ENCODE assay signal across 1 cellular context in genomic region chr3:12632523-12632922, GRCh38.
TF ChIP-seq lines count a peak whose summit lies in the region.

No MANE protein-coding gene starts in this region.

TF ChIP-seq in GM12878, 131 proteins besides CTCF, POLR2A, EP300 and RAD21 (continued from another document):
- TF ChIP-seq BRCA1 (IDR thresholded peaks at IDR 0.05; ENCODE audit: low read depth, low read length): no peak
- TF ChIP-seq, protein P1, sequence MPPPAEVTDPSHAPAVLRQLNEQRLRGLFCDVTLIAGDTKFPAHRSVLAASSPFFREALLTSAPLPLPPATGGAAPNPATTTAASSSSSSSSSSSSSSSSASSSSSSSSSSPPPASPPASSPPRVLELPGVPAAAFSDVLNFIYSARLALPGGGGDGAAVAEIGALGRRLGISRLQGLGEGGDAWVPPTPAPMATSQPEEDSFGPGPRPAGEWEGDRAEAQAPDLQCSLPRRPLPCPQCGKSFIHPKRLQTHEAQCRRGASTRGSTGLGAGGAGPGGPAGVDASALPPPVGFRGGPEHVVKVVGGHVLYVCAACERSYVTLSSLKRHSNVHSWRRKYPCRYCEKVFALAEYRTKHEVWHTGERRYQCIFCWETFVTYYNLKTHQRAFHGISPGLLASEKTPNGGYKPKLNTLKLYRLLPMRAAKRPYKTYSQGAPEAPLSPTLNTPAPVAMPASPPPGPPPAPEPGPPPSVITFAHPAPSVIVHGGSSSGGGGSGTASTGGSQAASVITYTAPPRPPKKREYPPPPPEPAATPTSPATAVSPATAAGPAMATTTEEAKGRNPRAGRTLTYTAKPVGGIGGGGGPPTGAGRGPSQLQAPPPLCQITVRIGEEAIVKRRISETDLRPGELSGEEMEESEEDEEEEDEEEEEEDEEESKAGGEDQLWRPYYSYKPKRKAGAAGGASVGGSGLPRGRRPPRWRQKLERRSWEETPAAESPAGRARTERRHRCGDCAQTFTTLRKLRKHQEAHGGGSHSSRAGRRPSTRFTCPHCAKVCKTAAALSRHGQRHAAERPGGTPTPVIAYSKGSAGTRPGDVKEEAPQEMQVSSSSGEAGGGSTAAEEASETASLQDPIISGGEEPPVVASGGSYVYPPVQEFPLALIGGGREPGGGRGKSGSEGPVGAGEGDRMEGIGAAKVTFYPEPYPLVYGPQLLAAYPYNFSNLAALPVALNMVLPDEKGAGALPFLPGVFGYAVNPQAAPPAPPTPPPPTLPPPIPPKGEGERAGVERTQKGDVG (CRISPR knock-in tag; IDR thresholded peaks at IDR 0.05): no peak
- TF ChIP-seq CREM (IDR thresholded peaks at IDR 0.05; ENCODE audit: low read depth): no peak
- TF ChIP-seq TAF1 (IDR thresholded peaks at IDR 0.05; ENCODE audit: borderline replicate concordance, low read depth, low read length): no peak
- no peak for TF ChIP-seq SIX5 (IDR thresholded peaks at IDR 0.05; ENCODE audit: low read depth, low read length, severe bottlenecking)
- TF ChIP-seq IRF4 (IDR thresholded peaks at IDR 0.05; ENCODE audit: low read depth, low read length): no peak
- no peak for TF ChIP-seq HDAC2 (IDR thresholded peaks at IDR 0.05)
- no peak for TF ChIP-seq JUNB (IDR thresholded peaks at IDR 0.05)
- no peak for TF ChIP-seq FOXK2 (IDR thresholded peaks at IDR 0.05)
- no peak for TF ChIP-seq RELA (IDR thresholded peaks at IDR 0.05; ENCODE audit: borderline replicate concordance, partially characterized antibody)
- no peak for TF ChIP-seq MYC (IDR thresholded peaks at IDR 0.05; ENCODE audit: insufficient read depth, insufficient read length, insufficient replicate concordance, low read length, severe bottlenecking)
- no peak for TF ChIP-seq NR2C2 (IDR thresholded peaks at IDR 0.05; ENCODE audit: borderline replicate concordance, control insufficient read depth, insufficient read length, low read depth)
- no peak for TF ChIP-seq E2F4 (IDR thresholded peaks at IDR 0.05; ENCODE audit: low read depth, low read length)
- TF ChIP-seq KDM1A (IDR thresholded peaks at IDR 0.05; ENCODE audit: borderline replicate concordance): no peak
- TF ChIP-seq STAT3 (IDR thresholded peaks at IDR 0.05; ENCODE audit: low read depth, low read length): no peak
- no peak for TF ChIP-seq CBFB (IDR thresholded peaks at IDR 0.05; ENCODE audit: low read depth)
- TF ChIP-seq SMAD5 (IDR thresholded peaks at IDR 0.05; ENCODE audit: low read depth): no peak
- TF ChIP-seq HDAC6 (IDR thresholded peaks at IDR 0.05; ENCODE audit: unreplicated experiment): no peak
- no peak for TF ChIP-seq ZNF384 (IDR thresholded peaks at IDR 0.05; ENCODE audit: borderline replicate concordance, low read depth, low read length)
TF ChIP-seq in GM12878: peak in this region for 0.
